Comparison of ENCODE assay signal across 9 cellular contexts in the genomic region with DNA sequence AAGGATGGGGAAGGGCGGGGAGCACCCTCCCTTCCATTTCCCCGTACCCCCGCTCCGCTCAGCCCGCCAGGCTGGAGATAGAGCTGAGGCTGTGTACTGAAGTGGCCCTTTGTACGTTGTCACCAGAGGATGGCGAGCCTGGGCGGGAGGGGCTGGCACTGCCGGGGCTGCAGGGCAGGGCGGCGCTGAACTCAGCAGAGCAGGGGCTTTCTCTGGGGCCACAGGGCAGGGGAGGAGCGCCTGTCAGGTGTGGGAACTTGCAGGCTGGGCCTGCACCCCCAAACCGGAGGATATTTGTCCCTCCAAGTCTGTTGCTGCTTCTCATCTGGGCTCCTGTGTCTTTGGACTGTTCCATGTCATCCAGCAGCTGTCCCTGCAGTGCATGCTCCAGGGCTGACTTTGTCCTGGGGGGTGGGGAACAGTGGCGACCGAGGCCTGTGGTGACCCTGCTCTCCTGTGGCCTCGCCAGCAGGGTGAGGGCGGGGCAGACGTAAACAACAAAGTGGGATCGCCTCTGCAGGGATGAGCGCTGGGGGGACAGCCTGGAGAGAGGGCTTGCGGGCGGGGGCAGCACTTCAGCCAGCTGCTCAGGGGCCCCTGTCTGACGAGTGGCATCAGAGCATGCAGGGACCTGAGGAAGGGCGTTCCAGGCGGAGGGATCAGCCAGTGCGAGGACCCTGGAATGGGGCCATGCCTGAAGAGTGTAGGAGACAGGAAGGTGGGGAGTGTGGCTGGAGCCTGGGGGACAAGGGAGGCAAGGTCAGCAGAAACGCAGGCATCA. TPM values are rescaled to one million over a fixed set of nuclear protein-coding genes. Genes with fewer than 3 reads are reported as not detected.
DNase-seq lines count a peak whose midpoint lies in the region; ATAC-seq, FAIRE-seq and TF ChIP-seq lines count a peak whose summit lies in the region.
"Had no signal": no experiment of that assay in that cellular context is flagged by ENCODE, and none has a peak within 500 bp of the region (broad histone marks: within the 10 kb centered on the region; RNA-seq: fewer than 3 reads in every experiment).

No MANE protein-coding gene starts in this region.

- in situ Hi-C loops in mammary epithelial cell (cut with MboI; ENCODE audit: low sequenced_read_pairs in 2 of 2) (no loop called here), GM13977 (cut with MboI; ENCODE audit: low pct_unique_long_range_greater_than_20kb, low sequenced_read_pairs, unreplicated experiment) (no loop called here)

- H3K4me1 ChIP-seq in breast epithelium (no peaks in the 10 kb centered on the region), mammary epithelial cell (ENCODE audit: insufficient read depth, low read length) (peaks cover 7% of the 10 kb centered on the region), astrocyte (ENCODE audit: insufficient read depth, low read length) (peaks cover 20% of the 10 kb centered on the region), mesendoderm (ENCODE audit: control insufficient read depth, low read depth, low read length) (peaks cover 32% of the 10 kb centered on the region)

- WGBS in mammary epithelial cell (ENCODE audit: low coverage, missing lambda C conversion rate), result 79% methylated on average over 12 of the region's 27 CpGs
- WGBS in mesendoderm (ENCODE audit: extremely low coverage, insufficient coverage, low lambda C conversion rate), result no CpG with 5 or more reads among the region's 27 CpGs

- H4K20me1 ChIP-seq in mammary epithelial cell (ENCODE audit: insufficient read depth, low read length) (no peaks in the 10 kb centered on the region), astrocyte (ENCODE audit: insufficient read depth, low read length) (no peaks in the 10 kb centered on the region)

- FAIRE-seq in astrocyte (lab: Jason Lieb, UNC), result no peak

- peaks cover 5% of the 10 kb centered on the region for H3K27me3 Mint-ChIP-seq in astrocyte (ENCODE audit: low read depth, unreplicated experiment)
- H3K27me3 Mint-ChIP-seq in activated naive CD8-positive, alpha-beta T cell treated with anti-CD3 and anti-CD28 coated beads, Interleukin-2, amount 50 U/mL, for 24 hours, result no peaks in the 10 kb centered on the region

- no peak for ATAC-seq in activated naive CD8-positive, alpha-beta T cell treated with anti-CD3 and anti-CD28 coated beads, Interleukin-2, amount 50 U/mL, for 24 hours
- ATAC-seq in GM18498 (IDR thresholded peaks at IDR 0.05; ENCODE audit: unreplicated experiment), result no peak

- CTCF ChIA-PET in mammary epithelial cell (lab: Charles Lee; ENCODE audit: low non-redundant PET), result no interaction called here

- peak overlapping the region; percentile 85 for H3K27ac Mint-ChIP-seq in astrocyte (ENCODE audit: unreplicated experiment)
- no peak overlapping the region for H3K27ac Mint-ChIP-seq in activated naive CD8-positive, alpha-beta T cell treated with anti-CD3 and anti-CD28 coated beads, Interleukin-2, amount 50 U/mL, for 24 hours

- no peak overlapping the region for H3K4ac ChIP-seq in mesendoderm (ENCODE audit: low read depth, low read length)

- H3K4me2 ChIP-seq in mammary epithelial cell (ENCODE audit: insufficient read depth, low read depth, low read length) (no peak overlapping the region), astrocyte (ENCODE audit: low read length) (no peak overlapping the region), mesendoderm (ENCODE audit: low read length) (no peak overlapping the region)

- H3K36me3 Mint-ChIP-seq in astrocyte (ENCODE audit: low read depth, unreplicated experiment), result no peaks in the 10 kb centered on the region
- no peaks in the 10 kb centered on the region for H3K36me3 Mint-ChIP-seq in activated naive CD8-positive, alpha-beta T cell treated with anti-CD3 and anti-CD28 coated beads, Interleukin-2, amount 50 U/mL, for 24 hours (ENCODE audit: low read depth)

- intact Hi-C loops in breast epithelium (cut with DNase I; ENCODE audit: low total_unique reads), result no loop called here
- intact Hi-C loops in mammary epithelial cell (cut with micrococcal nuclease), result no loop called here

- no peaks in the 10 kb centered on the region for H3K9me3 Mint-ChIP-seq in astrocyte (ENCODE audit: unreplicated experiment)
- no peaks in the 10 kb centered on the region for H3K9me3 Mint-ChIP-seq in activated naive CD8-positive, alpha-beta T cell treated with anti-CD3 and anti-CD28 coated beads, Interleukin-2, amount 50 U/mL, for 24 hours

- dilution Hi-C loops in mammary epithelial cell (cut with HindIII; ENCODE audit: low sequenced_read_pairs), result loop anchor here (10.0 kb wide), 1 partner anchor 65 kb away; no protein-coding TSS in a partner anchor

- no peak overlapping the region for H4K5ac ChIP-seq in mesendoderm (ENCODE audit: low read length)

- H3K56ac ChIP-seq in mesendoderm (ENCODE audit: low read length), result peak overlapping the region; percentile 66

- no peaks in the 10 kb centered on the region for H3K79me1 ChIP-seq in mesendoderm (ENCODE audit: low read length)

- DNase-seq in breast epithelium (ENCODE audit: low spot score in 2 of 2) (no peak), mammary epithelial cell (no peak), astrocyte (ENCODE audit: low read depth) (no peak), mesendoderm (no peak), superior temporal gyrus (ENCODE audit: extremely low spot score) (peak; percentile 89), GM13977 (ENCODE audit: low spot score) (no peak)
- DNase-seq in activated naive CD8-positive, alpha-beta T cell treated with anti-CD3 and anti-CD28 coated beads, Interleukin-2, amount 50 U/mL, for 24 hours, result no peak
- DNase-seq: foreskin melanocyte had no signal

- H3K9me3 ChIP-seq in breast epithelium (no peaks in the 10 kb centered on the region), mammary epithelial cell (replicated peaks; ENCODE audit: insufficient read depth, low read length) (no peaks in the 10 kb centered on the region), astrocyte (ENCODE audit: insufficient read depth, low read depth, low read length) (no peaks in the 10 kb centered on the region)

- H2AFZ ChIP-seq in mammary epithelial cell (ENCODE audit: low read depth, low read length) (no peak overlapping the region), astrocyte (ENCODE audit: low read depth, low read length) (no peak overlapping the region)

- H2AK5ac ChIP-seq in mesendoderm (ENCODE audit: low read length), result peak overlapping the region; percentile 91

- H4K8ac ChIP-seq in mesendoderm (ENCODE audit: low read depth, low read length), result no peak overlapping the region

- H3K9ac ChIP-seq in mammary epithelial cell (ENCODE audit: insufficient read depth, low read length), result no peak overlapping the region
- no peak overlapping the region for H3K9ac ChIP-seq in astrocyte (ENCODE audit: low read length)
- peak overlapping the region; percentile 36 for H3K9ac ChIP-seq in mesendoderm (ENCODE audit: low read length)

- H3K27ac ChIP-seq in breast epithelium (peak overlapping the region; percentile 55 to 77), mammary epithelial cell (ENCODE audit: insufficient read depth, low read depth, low read length) (no peak overlapping the region), astrocyte (ENCODE audit: low read depth, low read length) (no peak overlapping the region), mesendoderm (ENCODE audit: low read depth, low read length) (no peak overlapping the region)

- no peaks in the 10 kb centered on the region for H3K27me3 ChIP-seq in breast epithelium
- no peaks in the 10 kb centered on the region for H3K27me3 ChIP-seq in mammary epithelial cell (ENCODE audit: insufficient read depth, low read length)
- peaks cover 2% of the 10 kb centered on the region for H3K27me3 ChIP-seq in astrocyte (ENCODE audit: insufficient read depth, low read length)
- H3K27me3 ChIP-seq in mesendoderm (ENCODE audit: insufficient read depth, low read length, poor library complexity), result no peaks in the 10 kb centered on the region

- H3K4me3 ChIP-seq in breast epithelium (no peak overlapping the region), mammary epithelial cell (replicated peaks in 1 of 3; ENCODE audit: insufficient read depth in 1 of 3, low read depth in 2 of 3, low read length in 3 of 3) (no peak overlapping the region), astrocyte (ENCODE audit: insufficient read depth, low read depth, low read length) (no peak overlapping the region), mesendoderm (ENCODE audit: low read length) (no peak overlapping the region)

- H3K18ac ChIP-seq in mesendoderm (ENCODE audit: low read length), result no peak overlapping the region

- TF ChIP-seq POLR2A in breast epithelium (IDR thresholded peaks at IDR 0.05), result no peak

- no peak overlapping the region for H3K4me3 Mint-ChIP-seq in astrocyte (ENCODE audit: unreplicated experiment)
- no peak overlapping the region for H3K4me3 Mint-ChIP-seq in activated naive CD8-positive, alpha-beta T cell treated with anti-CD3 and anti-CD28 coated beads, Interleukin-2, amount 50 U/mL, for 24 hours

- peak overlapping the region; percentile 3 for H2BK5ac ChIP-seq in mesendoderm (ENCODE audit: low read length)

- H3K36me3 ChIP-seq in breast epithelium (no peaks in the 10 kb centered on the region), mammary epithelial cell (ENCODE audit: insufficient read depth, low read length) (no peaks in the 10 kb centered on the region), astrocyte (ENCODE audit: insufficient read depth, low read length) (no peaks in the 10 kb centered on the region), mesendoderm (ENCODE audit: control insufficient read depth, insufficient read depth, low read length) (no peaks in the 10 kb centered on the region)

- TF ChIP-seq CTCF in breast epithelium (IDR thresholded peaks at IDR 0.05) (no peak), mammary epithelial cell (conservative IDR thresholded peaks at IDR 0.05 in 1 of 2, IDR thresholded peaks at IDR 0.05 in 1 of 2; ENCODE audit: extremely low read depth in 1 of 2, insufficient read depth in 1 of 2, low read depth in 1 of 2, low read length in 2 of 2) (no peak), astrocyte (IDR thresholded peaks at IDR 0.05; ENCODE audit: insufficient read depth, low read depth, low read length) (no peak), GM13977 (IDR thresholded peaks at IDR 0.05; ENCODE audit: extremely low read depth, insufficient read depth, missing control alignments) (no peak)

- H3K79me2 ChIP-seq in mammary epithelial cell (ENCODE audit: insufficient read depth, low read length) (no peaks in the 10 kb centered on the region), astrocyte (ENCODE audit: insufficient read depth, low read length) (no peaks in the 10 kb centered on the region), mesendoderm (ENCODE audit: control insufficient read depth, insufficient read depth, low read length) (no peaks in the 10 kb centered on the region)

- H2BK120ac ChIP-seq in mesendoderm (ENCODE audit: low read depth, low read length), result no peak overlapping the region

- peaks cover 41% of the 10 kb centered on the region for H3K4me1 Mint-ChIP-seq in astrocyte (ENCODE audit: low read depth, unreplicated experiment)
- peaks cover 20% of the 10 kb centered on the region for H3K4me1 Mint-ChIP-seq in activated naive CD8-positive, alpha-beta T cell treated with anti-CD3 and anti-CD28 coated beads, Interleukin-2, amount 50 U/mL, for 24 hours

- no TSS peak for BruUV-seq in mammary epithelial cell (replicated peaks; lab: Mats Ljungman, UMichigan)

- H2BK15ac ChIP-seq in mesendoderm (replicated peaks; ENCODE audit: low read depth), result no peak overlapping the region

- H3K23ac ChIP-seq in mesendoderm (ENCODE audit: low read length), result no peak overlapping the region

RNA-seq across cellular contexts. Expression of gene MGAT3, which starts 13.1 kb away (rescaled TPM):
- 1 to 10 TPM; 1.9 to 9.4 (median 3.9) TPM for total RNA-seq in breast epithelium
- total RNA-seq in mammary epithelial cell, result under 1 TPM in 1 of 2 donors, not detected in 1; under 0.01 TPM
- not detected for polyA plus RNA-seq in mammary epithelial cell
- polyA minus RNA-seq in mammary epithelial cell, result not detected
- 7.9 and 9.7 TPM in 2 replicates for total RNA-seq in astrocyte
- polyA plus RNA-seq in mesendoderm (2013, experiment 1 of 2), result 2.4 TPM
- polyA plus RNA-seq in mesendoderm (2013, experiment 2 of 2), result 2.4 TPM

RNA-seq across cellular contexts. Expression of gene MIEF1, which starts 32.2 kb away (rescaled TPM):
- 10 to 100 TPM; 19.7 to 24.3 (median 22.9) TPM for total RNA-seq in breast epithelium
- total RNA-seq in mammary epithelial cell, result 10 to 100 TPM; 36.8 to 36.9 TPM
- 25.6 TPM for polyA plus RNA-seq in mammary epithelial cell
- polyA minus RNA-seq in mammary epithelial cell, result 40.2 TPM
- 34.2 and 35.6 TPM in 2 replicates for total RNA-seq in astrocyte
- 28.6 TPM for polyA plus RNA-seq in mesendoderm (2013, experiment 1 of 2)
- 28.4 TPM for polyA plus RNA-seq in mesendoderm (2013, experiment 2 of 2)

RNA-seq across cellular contexts. Expression of gene ATF4, which starts 50.5 kb away (rescaled TPM):
- 100 to 1,000 TPM; 339 to 403 (median 347) TPM for total RNA-seq in breast epithelium
- total RNA-seq in mammary epithelial cell, result 100 to 1,000 TPM; 598 to 653 TPM
- 904 TPM for polyA plus RNA-seq in mammary epithelial cell
- 327 TPM for polyA minus RNA-seq in mammary epithelial cell
- total RNA-seq in astrocyte, result 502 and 508 TPM in 2 replicates
- polyA plus RNA-seq in mesendoderm (2013, experiment 1 of 2), result 631 TPM
- 629 TPM for polyA plus RNA-seq in mesendoderm (2013, experiment 2 of 2)

Comparison
In these comparisons a context has a peak if more than half of its experiments do, and no peak if none do; other contexts are left out.
1. H3K27ac ChIP-seq: peak in breast epithelium (2 of 2); none in mammary epithelial cell (single experiment), astrocyte (single experiment) and mesendoderm (single experiment).